Comparison of ENCODE assay signal across 30 cellular contexts in genomic region chr16:29840240-29840639, GRCh38. TPM values are rescaled to one million over a fixed set of nuclear protein-coding genes. Genes with fewer than 3 reads are reported as not detected.
"Had no signal": no experiment of that assay in that cellular context is flagged by ENCODE, and none has a peak within 500 bp of the region (broad histone marks: within the 10 kb centered on the region; RNA-seq: fewer than 3 reads in every experiment).

No MANE protein-coding gene starts in this region.

- H3K27ac Mint-ChIP-seq: activated CD4-positive, alpha-beta T cell treated with anti-CD3 and anti-CD28 coated beads, Interleukin-2, amount 10 ng/mL, durations not matched to agents 7 days and 5 days; activated T-helper 2 cell treated with anti-CD3 and anti-CD28 coated beads, Interferon-gamma antibody, Interleukin-2, Interleukin-4, amounts not matched to agents 10 μg/mL and 5 μg/mL and 100 μg/mL, durations not matched to agents 14 hours and 24 hours and 36 hours; natural killer cell treated with Interleukin-12 subunit alpha and Interleukin-12 subunit beta and Interleukin-15 and Interleukin-18, amount 100 ng/mL, for 72 hours; type B pancreatic cell had no signal

- ATAC-seq: body of pancreas; gastrocnemius medialis; left lung; lower lobe of right lung; natural killer cell treated with Interleukin-12 subunit alpha and Interleukin-12 subunit beta and Interleukin-15 and Interleukin-18, amount 100 ng/mL, for 72 hours; pancreas; sciatic nerve; SK-N-SH treated with all-trans-retinoic acid at 6 μM for 48 hours; stimulated activated naive CD8-positive, alpha-beta T cell treated with anti-CD3 and anti-CD28 coated beads, Interleukin-15, Interleukin-2, amounts not matched to agents 100 U/mL and 50 U/mL, for 24 hours; T-helper 17 cell had no signal

- H3K9me3 Mint-ChIP-seq: activated CD4-positive, alpha-beta T cell treated with anti-CD3 and anti-CD28 coated beads, Interleukin-2, amount 10 ng/mL, durations not matched to agents 7 days and 5 days; activated T-helper 2 cell treated with anti-CD3 and anti-CD28 coated beads, Interferon-gamma antibody, Interleukin-2, Interleukin-4, amounts not matched to agents 10 μg/mL and 5 μg/mL and 100 μg/mL, durations not matched to agents 14 hours and 24 hours and 36 hours; natural killer cell treated with Interleukin-12 subunit alpha and Interleukin-12 subunit beta and Interleukin-15 and Interleukin-18, amount 100 ng/mL, for 72 hours; type B pancreatic cell had no signal

- H3K36me3 ChIP-seq: uterus had no signal

- H3K27ac ChIP-seq: body of pancreas, colonic mucosa, gastrocnemius medialis, left lung, lower lobe of right lung, neutrophil, pancreas, prostate gland, skin epidermis, uterus had no signal

- H3K4me3 Mint-ChIP-seq: activated CD4-positive, alpha-beta T cell treated with anti-CD3 and anti-CD28 coated beads, Interleukin-2, amount 10 ng/mL, durations not matched to agents 7 days and 5 days; natural killer cell treated with Interleukin-12 subunit alpha and Interleukin-12 subunit beta and Interleukin-15 and Interleukin-18, amount 100 ng/mL, for 72 hours; T-helper 17 cell; type B pancreatic cell had no signal

- DNase-seq: activated CD4-positive, alpha-beta T cell treated with anti-CD3 and anti-CD28 coated beads, Interleukin-2, amount 10 ng/mL, durations not matched to agents 7 days and 5 days; activated CD4-positive, CD25-positive, alpha-beta regulatory T cell treated with anti-CD3 and anti-CD28 coated beads, Interleukin-2, amount 50 U/mL, for 72 hours; activated CD8-positive, alpha-beta memory T cell treated with anti-CD3 and anti-CD28 coated beads for 24 hours; activated T-cell treated with anti-CD3 and anti-CD28 coated beads, Interleukin-2, amount 50 U/mL, for 1 hour; aorta; body of pancreas; colonic mucosa; effector CD8-positive, alpha-beta T cell; gastrocnemius medialis; glutamatergic neuron; left lung; lower lobe of right lung; mesenchymal stem cell; pancreas; retina; stimulated activated CD4-positive, alpha-beta T cell treated with anti-CD3 and anti-CD28 coated beads, Interleukin-12 subunit alpha, Interleukin-12 subunit beta, amount 100 ng/mL, for 4 hours; stimulated activated CD4-positive, alpha-beta T cell treated with anti-CD3 and anti-CD28 coated beads, Interleukin-4, amount 100 ng/mL, for 1 hour; stimulated activated naive CD8-positive, alpha-beta T cell treated with anti-CD3 and anti-CD28 coated beads, Interleukin-15, Interleukin-2, amounts not matched to agents 100 U/mL and 50 U/mL, for 24 hours; T-helper 17 cell; T1000; uterus had no signal

- H3K4me3 ChIP-seq: body of pancreas, colonic mucosa, gastrocnemius medialis, left lung, lower lobe of right lung, pancreas, prostate gland, skin epidermis, uterus had no signal

- H3K27me3 Mint-ChIP-seq: activated CD4-positive, alpha-beta T cell treated with anti-CD3 and anti-CD28 coated beads, Interleukin-2, amount 10 ng/mL, durations not matched to agents 7 days and 5 days; natural killer cell treated with Interleukin-12 subunit alpha and Interleukin-12 subunit beta and Interleukin-15 and Interleukin-18, amount 100 ng/mL, for 72 hours; T-helper 17 cell; type B pancreatic cell had no signal

- H3K4me1 ChIP-seq: body of pancreas, colonic mucosa, gastrocnemius medialis, pancreas, prostate gland, uterus had no signal

- H3K27me3 ChIP-seq: body of pancreas, colonic mucosa, gastrocnemius medialis, left lung, neutrophil, pancreas, uterus had no signal

- H3K36me3 Mint-ChIP-seq: natural killer cell treated with Interleukin-12 subunit alpha and Interleukin-12 subunit beta and Interleukin-15 and Interleukin-18, amount 100 ng/mL, for 72 hours had no signal

RNA-seq across cellular contexts. Expression of gene PRRT2, which starts 28.2 kb away (rescaled TPM):
- total RNA-seq: dermis microvascular lymphatic vessel endothelial cell had no signal
